In genomic region chr11:47578524-47579460, GRCh38 we compare ENCODE assay signal across 8 cellular contexts. TPM values are rescaled to one million over a fixed set of nuclear protein-coding genes. Genes with fewer than 3 reads are reported as not detected.
A peak's percentile ranks its signal among the peaks of the same experiment; 100 is the strongest.
DNase-seq lines count a peak whose midpoint lies in the region; ATAC-seq, FAIRE-seq and TF ChIP-seq lines count a peak whose summit lies in the region.

TSS of gene KBTBD4 (minus strand) at chr11:47578970. CDS start at chr11:47578951, 19 bp downstream.
TSS of gene NDUFS3 (plus strand) at chr11:47579074. CDS start at chr11:47579092, 18 bp downstream.

- H3K4me3 ChIP-seq in AG04449 (ENCODE audit: low read depth, low read length) (peak within 1 kb of the TSS; percentile 95), breast epithelium (peak within 1 kb of the TSS; percentile 76 to 98 (median 83)), small intestine (ENCODE audit: low read depth in 1 of 2, low read length in 2 of 2) (peak within 1 kb of the TSS; percentile 69 to 91)

- no peaks in the 10 kb centered on the region for H3K36me3 ChIP-seq in breast epithelium
- peaks cover 11 to 22% of the 10 kb centered on the region in 2 donors for H3K36me3 ChIP-seq in small intestine (ENCODE audit: control insufficient read depth in 2 of 2, insufficient read depth in 2 of 2, low read length in 2 of 2)

- TF ChIP-seq POLR2A in breast epithelium (IDR thresholded peaks at IDR 0.05) = peak; percentile 61

- H3K27me3 ChIP-seq in breast epithelium (no peaks in the 10 kb centered on the region), small intestine (ENCODE audit: control insufficient read depth in 2 of 2, insufficient read depth in 2 of 2, low read length in 2 of 2) (no peaks in the 10 kb centered on the region)

- CTCF ChIA-PET in AG04449 (lab: Yijun Ruan, JAX) = interaction anchor here (0.6 to 2.3 kb wide), 10 partner anchors 8 to 399 kb away, joined by 3 to 9 read pairs (median 4); no protein-coding TSS in a partner anchor

- peak within 1 kb of the TSS; percentile 85 for H3K27ac ChIP-seq in VCaP
- peak within 1 kb of the TSS; percentile 93 to 96 for H3K27ac ChIP-seq in breast epithelium
- peak within 1 kb of the TSS; percentile 65 to 69 for H3K27ac ChIP-seq in small intestine (ENCODE audit: low read depth in 1 of 2, low read length in 1 of 2)

- WGBS in small intestine, 3 donors = 0% methylated on average over 68 to 71 of the region's 71 CpGs

- peak; percentile 91 for ATAC-seq in GM18907 (IDR thresholded peaks at IDR 0.05; ENCODE audit: unreplicated experiment)
- ATAC-seq in HG03139 (IDR thresholded peaks at IDR 0.05; ENCODE audit: unreplicated experiment) = peak; percentile 92

- intact Hi-C loops in breast epithelium (cut with DNase I; ENCODE audit: low total_unique reads) = no loop called here

- POLR2A ChIA-PET in AG04449 (lab: Yijun Ruan, JAX) = interaction anchor here (1.0 kb wide), 4 partner anchors 14 to 152 kb away, joined by 3 to 4 read pairs (median 4); partner anchors contain the start of genes PSMC3 and PTPMT1

- TF ChIP-seq CTCF in AG04449 (IDR thresholded peaks at IDR 0.05; ENCODE audit: insufficient read depth, low read length, missing control alignments) = no peak
- TF ChIP-seq CTCF in VCaP (conservative IDR thresholded peaks at IDR 0.05) = no peak
- TF ChIP-seq CTCF in breast epithelium (IDR thresholded peaks at IDR 0.05) = peak in 1 of 3 donors; percentile 7

- no peak for FAIRE-seq in small intestine (lab: Jason Lieb, UNC)

- H3K9me3 ChIP-seq in breast epithelium (no peaks in the 10 kb centered on the region), small intestine (ENCODE audit: control insufficient read depth, low read depth) (no peaks in the 10 kb centered on the region)

- DNase-seq in AG04449 (ENCODE audit: low read depth, low spot score) (peak; percentile 38), NCI-H2196 treated with DMSO at 0.1 percent for 48 hours (lab: John Stamatoyannopoulos, UW; ENCODE audit: unreplicated experiment) (peak; percentile 83), breast epithelium (ENCODE audit: low spot score in 2 of 2) (peak; percentile 82 to 88), iPS-NIHi11 (ENCODE audit: low spot score) (peak; percentile 98), small intestine (peak; percentile 94)

- H3K4me1 ChIP-seq in breast epithelium (peaks cover 0 to 28% of the 10 kb centered on the region in 2 donors), small intestine (ENCODE audit: control insufficient read depth in 2 of 2, insufficient read depth in 1 of 2, low read depth in 1 of 2, low read length in 1 of 2) (peaks cover 0 to 5% of the 10 kb centered on the region in 2 donors)

RNA-seq across cellular contexts. Expression of gene KBTBD4, which starts in this region (rescaled TPM):
- total RNA-seq in breast epithelium = 10 to 100 TPM; 26.6 to 31.5 (median 26.9) TPM
- 10 to 100 TPM in 2 of 3 donors, 1 to 10 TPM in 1; 9.8 to 13.7 (median 10.5) TPM for polyA plus RNA-seq in small intestine

RNA-seq across cellular contexts. Expression of gene NDUFS3, which starts in this region (rescaled TPM):
- 10 to 100 TPM; 49.0 to 59.7 (median 49.2) TPM for total RNA-seq in breast epithelium
- 100 to 1,000 TPM; 258 to 438 (median 269) TPM for polyA plus RNA-seq in small intestine

Comparison
In these comparisons a context has a peak if more than half of its experiments do, and no peak if none do; other contexts are left out.
1. Peak in every context shown above with its lines: DNase-seq, ATAC-seq, H3K4me3 ChIP-seq and H3K27ac ChIP-seq.
2. DNase-seq: peak in every context shown above with its lines; median percentile 98 in iPS-NIHi11; 94 in small intestine; 85 in breast epithelium; 83 in NCI-H2196 treated with DMSO at 0.1 percent for 48 hours; 38 in AG04449.